9 cellular contexts compared by ENCODE assay signal in genomic region chr3:48214225-48214624, GRCh38. TPM values are rescaled to one million over a fixed set of nuclear protein-coding genes. Genes with fewer than 3 reads are reported as not detected.
"Had no signal": no experiment of that assay in that cellular context is flagged by ENCODE, and none has a peak within 500 bp of the region (broad histone marks: within the 10 kb centered on the region; RNA-seq: fewer than 3 reads in every experiment).

No MANE protein-coding gene starts in this region.

- DNase-seq: GOT3, H7, HCEC 1CT, IMR-90, KG1 had no signal

- H2AFZ ChIP-seq: GM23248 had no signal

- FAIRE-seq: K562 had no signal

- H3K27ac ChIP-seq: GM23248, HL-60 had no signal

- H3K4me3 ChIP-seq: GM23248, K562 had no signal

- H3K9ac ChIP-seq: GM23248 had no signal

RNA-seq across cellular contexts. Expression of gene CAMP, which starts 9.1 kb away (rescaled TPM):
- total RNA-seq: GM23248, H7, HT1080, IMR-90 had no signal
- polyA plus RNA-seq: GM23248, IMR-90, K562 had no signal
